In the genomic region with DNA sequence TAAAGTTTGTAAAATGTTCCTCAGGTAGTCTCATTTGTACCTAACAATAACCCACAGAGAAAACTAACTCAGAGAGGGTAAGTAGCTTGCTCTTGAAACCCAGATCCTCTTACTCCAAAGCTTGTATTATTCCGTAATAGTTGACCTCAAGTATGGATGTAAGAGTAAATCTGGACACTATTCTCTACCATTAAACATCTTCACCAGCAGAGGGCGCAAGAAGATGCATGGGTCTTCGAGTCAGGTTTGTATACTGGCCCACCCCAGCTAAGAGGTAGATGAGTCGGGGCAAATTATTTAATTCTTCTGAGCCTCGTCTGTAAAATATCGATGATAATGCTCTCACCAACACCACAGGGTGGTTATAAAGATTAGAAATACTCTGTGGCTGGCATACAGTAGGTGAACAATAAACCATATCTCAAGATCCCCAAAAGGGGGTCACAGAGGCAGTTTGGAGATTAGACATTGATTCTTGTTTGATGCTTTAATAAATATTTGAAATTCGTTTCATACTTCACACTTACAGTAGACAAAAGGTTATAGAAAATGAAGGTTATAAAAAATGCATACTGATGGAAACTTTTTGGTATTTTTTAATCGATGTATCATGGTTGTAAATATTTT, we compare ENCODE assay signal across 8 cellular contexts. TPM values are rescaled to one million over a fixed set of nuclear protein-coding genes. Genes with fewer than 3 reads are reported as not detected.
DNase-seq lines count a peak whose midpoint lies in the region; ATAC-seq, FAIRE-seq and TF ChIP-seq lines count a peak whose summit lies in the region.

No MANE protein-coding gene starts in this region.

- peaks cover 40% of the 10 kb centered on the region for H3K4me1 ChIP-seq in Panc1 (ENCODE audit: control insufficient read depth, insufficient read depth, low read length)
- peaks cover 13 to 18% of the 10 kb centered on the region in 2 experiments for H3K4me1 ChIP-seq in trophoblast cell (ENCODE audit: control insufficient read depth in 1 of 2, insufficient read depth in 2 of 2, low read length in 2 of 2)

- H2BK12ac ChIP-seq in trophoblast cell (ENCODE audit: low read length) = no peak overlapping the region

- peaks cover 22% of the 10 kb centered on the region for H3K27me3 Mint-ChIP-seq in activated T-helper 1 cell treated with anti-CD3 and anti-CD28 coated beads, Interleukin-12 subunit alpha, Interleukin-12 subunit beta, Interleukin-2, Interleukin-4 antibody, amounts not matched to agents 30 ng/mL and 10 ng/mL and 1 ng/mL, durations not matched to agents 14 hours and 24 hours and 36 hours (ENCODE audit: insufficient read depth)

- H3K79me1 ChIP-seq in trophoblast cell (ENCODE audit: low read length) = peaks cover 18% of the 10 kb centered on the region

- no TSS peak for BruUV-seq in Panc1 (replicated peaks; lab: Mats Ljungman, UMichigan)

- DNase-seq in DMS153 (lab: John Stamatoyannopoulos, UW) = peak; percentile 10
- DNase-seq in HuH-7 (ENCODE audit: low spot score) = peak; percentile 47
- no peak for DNase-seq in Panc1 (ENCODE audit: low read depth, low spot score)
- DNase-seq in activated T-helper 1 cell treated with anti-CD3 and anti-CD28 coated beads, Interleukin-12 subunit alpha, Interleukin-12 subunit beta, Interleukin-2, Interleukin-4 antibody, amounts not matched to agents 30 ng/mL and 10 ng/mL and 1 ng/mL, durations not matched to agents 14 hours and 24 hours and 36 hours (ENCODE audit: low spot score) = peak; percentile 35
- DNase-seq in frontal cortex (ENCODE audit: low spot score in 2 of 2) = peak; percentile 56 to 69
- peak; percentile 70 to 94 for DNase-seq in trophoblast cell

- ATAC-seq in Panc1 (no peak), HG03439 (IDR thresholded peaks at IDR 0.05; ENCODE audit: unreplicated experiment) (no peak), GM21390 (IDR thresholded peaks at IDR 0.05; ENCODE audit: unreplicated experiment) (no peak)

- H3K27ac ChIP-seq in Panc1 (ENCODE audit: low read length) (peak overlapping the region; percentile 97), trophoblast cell (ENCODE audit: low read depth, low read length) (no peak overlapping the region)

- in situ Hi-C loops in Panc1 (cut with HindIII; ENCODE audit: low pct_unique_long_range_greater_than_20kb, low sequenced_read_pairs) = no loop called here

- H2AK5ac ChIP-seq in trophoblast cell (ENCODE audit: low read length) = no peak overlapping the region

- no peak overlapping the region for H3K27ac Mint-ChIP-seq in activated T-helper 1 cell treated with anti-CD3 and anti-CD28 coated beads, Interleukin-12 subunit alpha, Interleukin-12 subunit beta, Interleukin-2, Interleukin-4 antibody, amounts not matched to agents 30 ng/mL and 10 ng/mL and 1 ng/mL, durations not matched to agents 14 hours and 24 hours and 36 hours

- H3K36me3 ChIP-seq in Panc1 (ENCODE audit: control insufficient read depth, insufficient read depth, low read length) = no peaks in the 10 kb centered on the region
- no peaks in the 10 kb centered on the region for H3K36me3 ChIP-seq in trophoblast cell (ENCODE audit: control insufficient read depth in 1 of 2, insufficient read depth in 2 of 2, low read length in 2 of 2)

- FAIRE-seq in frontal cortex (lab: Jason Lieb, UNC) = no peak

- no peak overlapping the region for H3K4me2 ChIP-seq in trophoblast cell (ENCODE audit: low read length)

- H3K27me3 ChIP-seq in Panc1 (ENCODE audit: control insufficient read depth, insufficient read depth, low read length) (no peaks in the 10 kb centered on the region), trophoblast cell (ENCODE audit: insufficient read depth, low read length) (peaks cover 11% of the 10 kb centered on the region)

- H3K4me3 Mint-ChIP-seq in activated T-helper 1 cell treated with anti-CD3 and anti-CD28 coated beads, Interleukin-12 subunit alpha, Interleukin-12 subunit beta, Interleukin-2, Interleukin-4 antibody, amounts not matched to agents 30 ng/mL and 10 ng/mL and 1 ng/mL, durations not matched to agents 14 hours and 24 hours and 36 hours = no peak overlapping the region

- no peak overlapping the region for H3K23ac ChIP-seq in trophoblast cell (ENCODE audit: low read length)

- POLR2A ChIA-PET in Panc1 (lab: Charles Lee) = interaction anchor here (0.6 kb wide), 1 partner anchor 221 kb away, joined by 3 read pairs; no protein-coding TSS in a partner anchor

- CTCF ChIA-PET in Panc1 (lab: Charles Lee) = interaction anchor here (0.6 to 1.8 kb wide), 8 partner anchors 29 to 1285 kb away, joined by 3 to 16 read pairs (median 4); no protein-coding TSS in a partner anchor

- no peak overlapping the region for H3K4me3 ChIP-seq in Panc1 (ENCODE audit: low read depth in 2 of 2, low read length in 2 of 2)
- no peak overlapping the region for H3K4me3 ChIP-seq in trophoblast cell (ENCODE audit: low read depth, low read length)

- intact Hi-C loops in Panc1 (cut with micrococcal nuclease; ENCODE audit: unreplicated experiment) = loop anchor here (2.0 to 10.0 kb wide), 5 partner anchors 55 to 370 kb away; partner anchors contain the start of genes RBBP8 and RMC1
- intact Hi-C loops in activated T-helper 1 cell treated with anti-CD3 and anti-CD28 coated beads, Interleukin-12 subunit alpha, Interleukin-12 subunit beta, Interleukin-2, Interleukin-4 antibody, amounts not matched to agents 30 ng/mL and 10 ng/mL and 1 ng/mL, durations not matched to agents 14 hours and 24 hours and 36 hours (cut with micrococcal nuclease) = loop anchor here (1.0 to 10.0 kb wide), 8 partner anchors 60 to 453 kb away; partner anchors contain the start of genes NPC1 and RBBP8

- WGBS in trophoblast cell (ENCODE audit: extremely low coverage, insufficient coverage, insufficient read length) = 100% methylated on average over 1 of the region's 8 CpGs

- no peak overlapping the region for H3K4ac ChIP-seq in trophoblast cell (ENCODE audit: low read depth, low read length)

- no peak overlapping the region for H4K8ac ChIP-seq in trophoblast cell (ENCODE audit: low read depth, low read length)

- no peak overlapping the region for H4K12ac ChIP-seq in trophoblast cell (ENCODE audit: low read depth, low read length)

- TF ChIP-seq CTCF in Panc1 (IDR thresholded peaks at IDR 0.05) = peak; percentile 90

- H3K36me3 Mint-ChIP-seq in activated T-helper 1 cell treated with anti-CD3 and anti-CD28 coated beads, Interleukin-12 subunit alpha, Interleukin-12 subunit beta, Interleukin-2, Interleukin-4 antibody, amounts not matched to agents 30 ng/mL and 10 ng/mL and 1 ng/mL, durations not matched to agents 14 hours and 24 hours and 36 hours (ENCODE audit: low read depth) = no peaks in the 10 kb centered on the region

- H4K91ac ChIP-seq in trophoblast cell (ENCODE audit: low read depth, low read length) = no peak overlapping the region

- no peak overlapping the region for H2BK120ac ChIP-seq in trophoblast cell (ENCODE audit: insufficient read depth, low read length, poor library complexity)

- H2BK5ac ChIP-seq in trophoblast cell (ENCODE audit: low read depth, low read length, poor library complexity) = no peak overlapping the region

- H3K9me3 Mint-ChIP-seq in activated T-helper 1 cell treated with anti-CD3 and anti-CD28 coated beads, Interleukin-12 subunit alpha, Interleukin-12 subunit beta, Interleukin-2, Interleukin-4 antibody, amounts not matched to agents 30 ng/mL and 10 ng/mL and 1 ng/mL, durations not matched to agents 14 hours and 24 hours and 36 hours = no peaks in the 10 kb centered on the region

- peaks cover 1% of the 10 kb centered on the region for H3K79me2 ChIP-seq in trophoblast cell (ENCODE audit: control insufficient read depth, insufficient read depth, low read length, poor library complexity)

- no peak overlapping the region for H3K18ac ChIP-seq in trophoblast cell (ENCODE audit: low read length)

- H3K4me1 Mint-ChIP-seq in activated T-helper 1 cell treated with anti-CD3 and anti-CD28 coated beads, Interleukin-12 subunit alpha, Interleukin-12 subunit beta, Interleukin-2, Interleukin-4 antibody, amounts not matched to agents 30 ng/mL and 10 ng/mL and 1 ng/mL, durations not matched to agents 14 hours and 24 hours and 36 hours (ENCODE audit: low read depth) = peaks cover 20% of the 10 kb centered on the region

- no peak overlapping the region for H2AFZ ChIP-seq in trophoblast cell (ENCODE audit: insufficient read depth, low read length, poor library complexity)

- H3K9me3 ChIP-seq in Panc1 (ENCODE audit: control insufficient read depth, insufficient read depth, low read depth, low read length) = no peaks in the 10 kb centered on the region
- H3K9me3 ChIP-seq in trophoblast cell (ENCODE audit: insufficient read depth, low read depth, low read length) = no peaks in the 10 kb centered on the region

- H3K9ac ChIP-seq in trophoblast cell (ENCODE audit: low read length) = no peak overlapping the region

- no peak overlapping the region for H3K14ac ChIP-seq in trophoblast cell (ENCODE audit: low read length)

RNA-seq across cellular contexts. Expression of gene CABLES1, which starts 3.5 kb away (rescaled TPM):
- total RNA-seq in Panc1 (2021; ENCODE audit: unreplicated experiment) (66.4 TPM), frontal cortex (4.9 TPM)
- polyA plus RNA-seq in Panc1 (2012; ENCODE audit: insufficient read length) = 43.4 TPM
- 3.1 and 3.2 TPM in 2 replicates for total RNA-seq in activated T-helper 1 cell treated with anti-CD3 and anti-CD28 coated beads, Interleukin-12 subunit alpha, Interleukin-12 subunit beta, Interleukin-2, Interleukin-4 antibody, amounts not matched to agents 30 ng/mL and 10 ng/mL and 1 ng/mL, durations not matched to agents 14 hours and 24 hours and 36 hours
- polyA plus RNA-seq in trophoblast cell (2013) = 2.1 and 2.3 TPM in 2 replicates

Comparison
In these comparisons a context has a peak if more than half of its experiments do, and no peak if none do; other contexts are left out.
1. RNA of gene CABLES1, which starts 3.5 kb away (total RNA-seq): 66.4 TPM in Panc1 (single experiment); 4.9 TPM in frontal cortex (single experiment) and 3.1 to 3.2 TPM in activated T-helper 1 cell treated with anti-CD3 and anti-CD28 coated beads, Interleukin-12 subunit alpha, Interleukin-12 subunit beta, Interleukin-2, Interleukin-4 antibody, amounts not matched to agents 30 ng/mL and 10 ng/mL and 1 ng/mL, durations not matched to agents 14 hours and 24 hours and 36 hours; every median in the first group is over 10 times any median in the second.